ENCODE assay signal across 9 cellular contexts in the genomic region with DNA sequence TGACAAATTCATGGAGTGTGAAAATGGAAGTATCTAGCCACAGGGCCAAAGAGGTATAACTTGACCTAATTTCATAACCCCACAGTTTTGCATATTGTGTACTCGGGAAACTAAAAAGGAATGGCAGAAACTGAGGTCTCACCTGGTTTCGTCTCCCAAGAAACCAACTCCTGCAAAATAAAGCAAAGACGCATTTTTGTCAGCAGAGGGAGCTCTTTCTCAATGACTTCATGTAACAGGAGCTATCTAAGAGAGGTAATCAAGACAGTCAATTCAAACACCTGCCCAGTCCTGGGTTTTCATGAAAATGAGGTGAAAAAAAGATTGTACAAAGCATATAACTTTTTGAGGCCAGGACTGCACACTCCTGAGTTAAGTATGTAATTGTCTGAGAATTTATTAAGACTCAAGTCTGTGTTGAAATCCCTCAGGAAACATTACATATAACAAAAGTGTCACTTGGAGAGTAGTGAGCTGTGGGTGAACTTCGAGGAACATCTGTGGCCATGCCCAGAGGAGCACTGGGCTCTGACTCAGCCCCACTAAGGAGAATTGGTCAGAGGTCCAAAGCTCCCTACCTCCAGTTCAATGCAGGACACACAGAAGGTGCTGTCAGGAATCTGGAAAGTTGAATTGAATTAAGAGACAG. TPM values are rescaled to one million over a fixed set of nuclear protein-coding genes. Genes with fewer than 3 reads are reported as not detected.
DNase-seq lines count a peak whose midpoint lies in the region; ATAC-seq, FAIRE-seq and TF ChIP-seq lines count a peak whose summit lies in the region.
"Had no signal": no experiment of that assay in that cellular context is flagged by ENCODE, and none has a peak within 500 bp of the region (broad histone marks: within the 10 kb centered on the region; RNA-seq: fewer than 3 reads in every experiment).

No MANE protein-coding gene starts in this region.

- TF ChIP-seq CTCF in WI38 (IDR thresholded peaks at IDR 0.05; ENCODE audit: low read depth, low read length), result peak; percentile 48

- peak; percentile 94 for FAIRE-seq in GM18507 (lab: Jason Lieb, UNC)

- DNase-seq in CD1c-positive myeloid dendritic cell (ENCODE audit: extremely low spot score), result peak; percentile 72
- no peak for DNase-seq in GM18507 (ENCODE audit: extremely low spot score, insufficient read length, low read depth)
- DNase-seq in NCI-H2081 (lab: John Stamatoyannopoulos, UW), result peak; percentile 52 to 54
- peak; percentile 56 for DNase-seq in glomerular endothelial cell (ENCODE audit: extremely low read depth, low read depth, low spot score)
- DNase-seq in renal cortical epithelial cell (ENCODE audit: low read depth), result peak; percentile 78

- no peak overlapping the region for H3K4me3 ChIP-seq in WI38 (ENCODE audit: low read depth, low read length)

- ATAC-seq in GM18868 (IDR thresholded peaks at IDR 0.05; ENCODE audit: unreplicated experiment) (no peak), GM19351 (IDR thresholded peaks at IDR 0.05; ENCODE audit: unreplicated experiment) (no peak)
- ATAC-seq: T-cell had no signal

RNA-seq across cellular contexts. Expression of a gene that starts 17.6 kb away (rescaled TPM):
- total RNA-seq in glomerular endothelial cell, result not detected in 2 replicates
- not detected in 2 replicates for total RNA-seq in renal cortical epithelial cell

RNA-seq across cellular contexts. Expression of a gene that starts 28.0 kb away (rescaled TPM):
- total RNA-seq in glomerular endothelial cell, result not detected in 2 replicates
- total RNA-seq in renal cortical epithelial cell, result not detected in 2 replicates
